Comparison of ENCODE assay signal across 12 cellular contexts in genomic region chr7:111558948-111559347, GRCh38. TPM values are rescaled to one million over a fixed set of nuclear protein-coding genes. Genes with fewer than 3 reads are reported as not detected.
DNase-seq lines count a peak whose midpoint lies in the region; ATAC-seq lines count a peak whose summit lies in the region.
"Had no signal": no experiment of that assay in that cellular context is flagged by ENCODE, and none has a peak within 500 bp of the region (broad histone marks: within the 10 kb centered on the region; RNA-seq: fewer than 3 reads in every experiment).

No MANE protein-coding gene starts in this region.

- peaks cover 29% of the 10 kb centered on the region for H3K4me1 Mint-ChIP-seq in T-helper 2 cell treated with Interferon-gamma antibody and Interleukin-4, amounts not matched to agents 5 μg/mL and 100 μg/mL, for 36 hours (ENCODE audit: low read depth)

- H3K4me3 Mint-ChIP-seq in T-helper 2 cell treated with Interferon-gamma antibody and Interleukin-4, amounts not matched to agents 5 μg/mL and 100 μg/mL, for 36 hours = no peak overlapping the region
- H3K4me3 Mint-ChIP-seq: natural killer cell treated with Interleukin-12 subunit alpha and Interleukin-12 subunit beta and Interleukin-15 and Interleukin-18, amount 100 ng/mL, for 72 hours had no signal

- H3K27ac Mint-ChIP-seq in T-helper 2 cell treated with Interferon-gamma antibody and Interleukin-4, amounts not matched to agents 5 μg/mL and 100 μg/mL, for 36 hours = no peak overlapping the region
- H3K27ac Mint-ChIP-seq: natural killer cell treated with Interleukin-12 subunit alpha and Interleukin-12 subunit beta and Interleukin-15 and Interleukin-18, amount 100 ng/mL, for 72 hours had no signal

- H3K27me3 Mint-ChIP-seq in T-helper 2 cell treated with Interferon-gamma antibody and Interleukin-4, amounts not matched to agents 5 μg/mL and 100 μg/mL, for 36 hours (ENCODE audit: low read depth) = peaks cover 2% of the 10 kb centered on the region

- peaks cover 31% of the 10 kb centered on the region for H3K36me3 Mint-ChIP-seq in T-helper 2 cell treated with Interferon-gamma antibody and Interleukin-4, amounts not matched to agents 5 μg/mL and 100 μg/mL, for 36 hours (ENCODE audit: low read depth)

- DNase-seq in EH (ENCODE audit: low read depth) (peak; percentile 26), SK-N-DZ (ENCODE audit: low spot score) (peak; percentile 45), NCI-H1694 (lab: John Stamatoyannopoulos, UW) (no peak), HCEC 1CT (no peak)
- DNase-seq in activated CD4-positive, alpha-beta T cell treated with anti-CD3 and anti-CD28 coated beads, Interleukin-2, amount 50 U/mL, for 4 hours = no peak
- DNase-seq in T-helper 2 cell treated with Interferon-gamma antibody and Interleukin-4, amounts not matched to agents 5 μg/mL and 100 μg/mL, for 36 hours (ENCODE audit: low spot score) = no peak
- DNase-seq: aorta, head of caudate nucleus, NCI-H345 had no signal

- ATAC-seq in GM19438 (IDR thresholded peaks at IDR 0.05; ENCODE audit: low read depth, unreplicated experiment) (peak; percentile 43), HG02981 (IDR thresholded peaks at IDR 0.05; ENCODE audit: unreplicated experiment) (peak; percentile 71)
- ATAC-seq: natural killer cell treated with Interleukin-12 subunit alpha and Interleukin-12 subunit beta and Interleukin-15 and Interleukin-18, amount 100 ng/mL, for 72 hours had no signal

- no peaks in the 10 kb centered on the region for H3K9me3 Mint-ChIP-seq in T-helper 2 cell treated with Interferon-gamma antibody and Interleukin-4, amounts not matched to agents 5 μg/mL and 100 μg/mL, for 36 hours
- H3K9me3 Mint-ChIP-seq: natural killer cell treated with Interleukin-12 subunit alpha and Interleukin-12 subunit beta and Interleukin-15 and Interleukin-18, amount 100 ng/mL, for 72 hours had no signal

RNA-seq across cellular contexts. Expression of gene IMMP2L, which starts 3.3 kb away (rescaled TPM):
- polyA plus RNA-seq in SK-N-DZ (2014; cell fraction: cytosol; rRNA removed) = 6.7 and 7.6 TPM in 2 replicates
- 8.3 and 9.9 TPM in 2 replicates for polyA plus RNA-seq in SK-N-DZ (2014; cell fraction: nucleus; rRNA removed)

Comparison
In these comparisons a context has a peak if more than half of its experiments do, and no peak if none do; other contexts are left out.
1. DNase-seq: peak in EH (single experiment) and SK-N-DZ (single experiment); none in NCI-H1694 (single experiment), activated CD4-positive, alpha-beta T cell treated with anti-CD3 and anti-CD28 coated beads, Interleukin-2, amount 50 U/mL, for 4 hours (0 of 2), HCEC 1CT (single experiment) and T-helper 2 cell treated with Interferon-gamma antibody and Interleukin-4, amounts not matched to agents 5 μg/mL and 100 μg/mL, for 36 hours (single experiment).